In genomic region chr1:182930985-182931384, GRCh38 we compare ENCODE assay signal across 2 cellular contexts.
TF ChIP-seq lines count a peak whose summit lies in the region.

No MANE protein-coding gene starts in this region.

TF ChIP-seq in HepG2, 621 proteins besides CTCF, POLR2A, EP300 and RAD21:
- no peak for TF ChIP-seq AHDC1 (CRISPR knock-in tag; IDR thresholded peaks at IDR 0.05; ENCODE audit: borderline replicate concordance)
- no peak for TF ChIP-seq MXD1 (CRISPR knock-in tag; IDR thresholded peaks at IDR 0.05)
- TF ChIP-seq MAFF (IDR thresholded peaks at IDR 0.05; ENCODE audit: low read depth, low read length), result peak; percentile 46; the same call in 1 of the 2 replicates
- TF ChIP-seq ONECUT2 (CRISPR knock-in tag; IDR thresholded peaks at IDR 0.05), result no peak
- no peak for TF ChIP-seq KAT8 (CRISPR knock-in tag; IDR thresholded peaks at IDR 0.05)
- no peak for TF ChIP-seq ETS1 (CRISPR knock-in tag; IDR thresholded peaks at IDR 0.05)
- TF ChIP-seq ZFP36L2 (CRISPR knock-in tag; IDR thresholded peaks at IDR 0.05), result no peak
- no peak for TF ChIP-seq ZNF468 (CRISPR knock-in tag; IDR thresholded peaks at IDR 0.05)
- TF ChIP-seq ZNF138 (CRISPR knock-in tag; IDR thresholded peaks at IDR 0.05; ENCODE audit: low read depth), result no peak
- peak in 1 of 2 experiments; percentile 74; a peak in 3 of 4 replicates for TF ChIP-seq MAFK (conservative IDR thresholded peaks at IDR 0.05 in 1 of 2, IDR thresholded peaks at IDR 0.05 in 1 of 2; ENCODE audit: low read length in 2 of 2)
- no peak for TF ChIP-seq FOXA3 (CRISPR knock-in tag; IDR thresholded peaks at IDR 0.05)
- TF ChIP-seq RAD51 (IDR thresholded peaks at IDR 0.05; ENCODE audit: borderline replicate concordance), result no peak

TF ChIP-seq in K562, 482 proteins besides CTCF, POLR2A, EP300 and RAD21:
- peak; percentile 60; the same call in 1 of the 2 replicates for TF ChIP-seq MAFG (tag; conservative IDR thresholded peaks at IDR 0.05)
- no peak for TF ChIP-seq HDAC6 (IDR thresholded peaks at IDR 0.05; ENCODE audit: low read depth, low read length)
- TF ChIP-seq HNRNPH1 (optimal IDR thresholded peaks at IDR 0.05; ENCODE audit: low read depth, low read length), result no peak
- peak; percentile 75 for TF ChIP-seq C11orf30 (IDR thresholded peaks at IDR 0.05; ENCODE audit: low read depth)
- TF ChIP-seq MAFF (IDR thresholded peaks at IDR 0.05; ENCODE audit: low read length), result peak; percentile 51
- no peak for TF ChIP-seq ZNF347 (CRISPR knock-in tag; IDR thresholded peaks at IDR 0.05; ENCODE audit: low read depth)
- TF ChIP-seq MAFK (IDR thresholded peaks at IDR 0.05; ENCODE audit: low read length), result peak; percentile 62; the same call in 1 of the 2 replicates
- TF ChIP-seq U2AF1 (optimal IDR thresholded peaks at IDR 0.05; ENCODE audit: low read depth, low read length), result no peak
- no peak for TF ChIP-seq NFE2L1 (tag; IDR thresholded peaks at IDR 0.05; ENCODE audit: borderline replicate concordance, low read depth)
- TF ChIP-seq ZNF316 (IDR thresholded peaks at IDR 0.05), result peak; percentile 84
TF ChIP-seq in K562: peak in this region for 5.
